In the genomic region with DNA sequence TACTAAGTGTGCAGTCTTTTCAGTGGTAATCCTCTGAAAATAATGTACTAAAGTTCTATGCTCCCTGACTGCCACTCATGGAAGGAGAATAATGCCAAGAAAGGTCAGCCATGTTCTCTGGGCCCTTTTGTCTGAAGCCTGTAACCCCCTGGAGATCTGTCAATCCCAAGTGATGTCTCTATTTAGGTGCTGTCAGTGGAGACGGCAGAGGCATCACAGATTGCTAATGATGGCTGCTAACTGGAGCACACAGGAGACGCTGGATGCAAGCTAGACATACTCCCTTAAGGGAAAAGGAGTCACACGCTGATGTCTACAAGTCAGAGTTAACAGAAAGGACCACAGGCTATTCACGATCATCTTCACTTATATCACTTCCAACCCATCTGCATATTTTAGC, we compare ENCODE assay signal across 14 cellular contexts.
DNase-seq lines count a peak whose midpoint lies in the region; ATAC-seq and TF ChIP-seq lines count a peak whose summit lies in the region.
"Had no signal": no experiment of that assay in that cellular context is flagged by ENCODE, and none has a peak within 500 bp of the region (broad histone marks: within the 10 kb centered on the region; RNA-seq: fewer than 3 reads in every experiment).

No MANE protein-coding gene starts in this region.

- no peaks in the 10 kb centered on the region for H3K27me3 ChIP-seq in heart right ventricle
- H3K27me3 ChIP-seq: BE2C had no signal

- peaks cover 0 to 18% (median 0%) of the 10 kb centered on the region in 9 donors for H3K36me3 ChIP-seq in heart right ventricle
- H3K36me3 ChIP-seq: BE2C had no signal

- H3K36me3 Mint-ChIP-seq in brain (peaks cover 14% of the 10 kb centered on the region), neural crest cell (ENCODE audit: low read depth) (peaks cover 4% of the 10 kb centered on the region)

- H3K27ac Mint-ChIP-seq in brain (peak overlapping the region in 3 of 5 experiments; percentile 14 to 80 (median 24)), neural crest cell (ENCODE audit: unreplicated experiment) (peak overlapping the region; percentile 83)

- no peak for ATAC-seq in esophagus mucosa
- no peak for ATAC-seq in stimulated activated naive CD8-positive, alpha-beta T cell treated with anti-CD3 and anti-CD28 coated beads, Interleukin-15, Interleukin-2, amounts not matched to agents 100 U/mL and 50 U/mL, for 24 hours
- ATAC-seq in heart right ventricle = no peak
- ATAC-seq: A549 had no signal

- H3K27me3 Mint-ChIP-seq in brain (no peaks in the 10 kb centered on the region), neural crest cell (ENCODE audit: low read depth) (peaks cover 58% of the 10 kb centered on the region)
- H3K27me3 Mint-ChIP-seq: CD4-positive, alpha-beta memory T cell had no signal

- H3K4me1 ChIP-seq in heart right ventricle = peaks cover 0 to 6% (median 0%) of the 10 kb centered on the region in 9 donors
- H3K4me1 ChIP-seq: A549 had no signal

- TF ChIP-seq CTCF in brain (conservative IDR thresholded peaks at IDR 0.05) = no peak
- TF ChIP-seq CTCF in neural crest cell (conservative IDR thresholded peaks at IDR 0.05) = no peak
- TF ChIP-seq CTCF in heart right ventricle (IDR thresholded peaks at IDR 0.05) = no peak

- peaks cover 32% of the 10 kb centered on the region for H3K4me1 Mint-ChIP-seq in brain
- peaks cover 20% of the 10 kb centered on the region for H3K4me1 Mint-ChIP-seq in neural crest cell
- H3K4me1 Mint-ChIP-seq: CD4-positive, alpha-beta memory T cell had no signal

- no peak overlapping the region for H3K4me3 ChIP-seq in heart right ventricle
- H3K4me3 ChIP-seq: A549 had no signal

- DNase-seq in NCI-H82 treated with DMSO at 0.1 percent for 48 hours (lab: John Stamatoyannopoulos, UW; ENCODE audit: unreplicated experiment) = peak; percentile 23
- DNase-seq in neural crest cell (ENCODE audit: low read depth, low spot score) = no peak
- no peak for DNase-seq in T1000 (lab: John Stamatoyannopoulos, UW)
- DNase-seq in stimulated activated naive CD8-positive, alpha-beta T cell treated with anti-CD3 and anti-CD28 coated beads, Interleukin-15, Interleukin-2, amounts not matched to agents 100 U/mL and 50 U/mL, for 24 hours = no peak
- no peak for DNase-seq in heart right ventricle
- DNase-seq: BE2C; CD4-positive, alpha-beta memory T cell; DMS79; HCEC 1CT; IMR-90 had no signal

- intact Hi-C loops in heart right ventricle (cut with DNase I) = no loop called here

- no peak overlapping the region for H3K27ac ChIP-seq in heart right ventricle
- H3K27ac ChIP-seq: A549, C4-2B had no signal

- H3K9me3 Mint-ChIP-seq in brain = peaks cover 10 to 19% (median 16%) of the 10 kb centered on the region in 5 experiments
- H3K9me3 Mint-ChIP-seq in neural crest cell = peaks cover 2% of the 10 kb centered on the region

- WGBS in heart right ventricle, 2 donors = 86 to 88% methylated on average over 4 of the region's 4 CpGs

- H3K9me3 ChIP-seq in heart right ventricle = peaks cover 0 to 4% (median 0%) of the 10 kb centered on the region in 11 donors
- H3K9me3 ChIP-seq: A549, BE2C had no signal

- H3K4me3 Mint-ChIP-seq in brain = peak overlapping the region in 4 of 5 experiments; percentile 6 to 65 (median 22)
- no peak overlapping the region for H3K4me3 Mint-ChIP-seq in neural crest cell
- H3K4me3 Mint-ChIP-seq: CD4-positive, alpha-beta memory T cell had no signal
